ENCODE assay signal across 1 cellular context in the genomic region with DNA sequence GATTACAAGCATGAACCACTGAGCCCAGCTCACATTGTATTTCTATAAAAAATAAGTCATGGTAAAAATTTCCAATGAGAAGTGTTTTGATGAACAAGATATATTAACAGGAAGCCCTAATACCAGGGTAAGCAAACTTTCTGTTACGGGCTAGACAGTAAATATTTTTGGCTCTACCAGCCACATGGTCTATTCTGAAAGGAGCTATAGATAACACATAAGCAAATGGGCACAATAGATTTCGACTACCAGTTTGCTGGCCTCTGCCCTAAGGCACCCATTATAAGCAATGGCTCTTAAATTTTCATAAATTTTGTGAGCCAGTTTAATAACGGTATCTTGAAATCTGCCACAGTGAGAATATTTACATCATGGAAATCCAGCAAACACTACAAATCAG.
TF ChIP-seq lines count a peak whose summit lies in the region.

No MANE protein-coding gene starts in this region.

TF ChIP-seq in SK-N-SH, 30 proteins besides CTCF, POLR2A, EP300 and RAD21 (continued from another document):
- no peak for TF ChIP-seq TEAD4 (IDR thresholded peaks at IDR 0.05; ENCODE audit: borderline replicate concordance, insufficient read depth)
